Comparison of ENCODE assay signal across 9 cellular contexts in genomic region chr1:201348211-201348566, GRCh38. TPM values are rescaled to one million over a fixed set of nuclear protein-coding genes. Genes with fewer than 3 reads are reported as not detected.
A peak's percentile ranks its signal among the peaks of the same experiment; 100 is the strongest.
DNase-seq lines count a peak whose midpoint lies in the region; ATAC-seq and TF ChIP-seq lines count a peak whose summit lies in the region.
"Had no signal": no experiment of that assay in that cellular context is flagged by ENCODE, and none has a peak within 500 bp of the region (broad histone marks: within the 10 kb centered on the region; RNA-seq: fewer than 3 reads in every experiment).

No MANE protein-coding gene starts in this region.

- H3K4me2 ChIP-seq in OCI-LY7 (ENCODE audit: low read length), result no peak overlapping the region

- no peaks in the 10 kb centered on the region for H3K79me2 ChIP-seq in OCI-LY7 (ENCODE audit: insufficient read depth, low read depth, low read length)

- peaks cover 7% of the 10 kb centered on the region for H3K4me1 Mint-ChIP-seq in chondrocyte (ENCODE audit: low read depth)
- no peaks in the 10 kb centered on the region for H3K4me1 Mint-ChIP-seq in CD4-positive, alpha-beta T cell (ENCODE audit: low read depth)

- H3K36me3 ChIP-seq in OCI-LY7 (ENCODE audit: insufficient read depth, low read length), result no peaks in the 10 kb centered on the region
- no peaks in the 10 kb centered on the region for H3K36me3 ChIP-seq in lung (ENCODE audit: control insufficient read depth in 2 of 2, insufficient read depth in 2 of 2, low read length in 2 of 2)
- no peaks in the 10 kb centered on the region for H3K36me3 ChIP-seq in sigmoid colon

- H3K27ac ChIP-seq in OCI-LY7 (ENCODE audit: low read depth, low read length, poor library complexity, severe bottlenecking), result no peak overlapping the region
- no peak overlapping the region for H3K27ac ChIP-seq in lung (ENCODE audit: low read depth in 1 of 2, low read length in 1 of 2)
- H3K27ac ChIP-seq in sigmoid colon, result no peak overlapping the region
- no peak overlapping the region for H3K27ac ChIP-seq in CD4-positive, alpha-beta T cell (ENCODE audit: low read depth, low read length)

- ATAC-seq in HG03342 (IDR thresholded peaks at IDR 0.05; ENCODE audit: unreplicated experiment) (peak; percentile 44), lung (ENCODE audit: insufficient read depth, low FRiP score) (no peak), HG02840 (IDR thresholded peaks at IDR 0.05; ENCODE audit: low FRiP score, unreplicated experiment) (no peak)
- ATAC-seq in CD4-positive, alpha-beta T cell (ENCODE audit: poor library complexity), result no peak

- H3K4me1 ChIP-seq in OCI-LY7 (ENCODE audit: insufficient read depth, low read length, poor library complexity, severe bottlenecking), result no peaks in the 10 kb centered on the region
- no peaks in the 10 kb centered on the region for H3K4me1 ChIP-seq in lung (ENCODE audit: control insufficient read depth in 2 of 2, insufficient read depth in 2 of 2, low read length in 2 of 2)
- no peaks in the 10 kb centered on the region for H3K4me1 ChIP-seq in sigmoid colon

- peak; percentile 80 for DNase-seq in ELF-1 (ENCODE audit: low read depth, low spot score)
- peak; percentile 49 for DNase-seq in OCI-LY7 (ENCODE audit: low spot score)
- DNase-seq in chondrocyte (ENCODE audit: low spot score), result peak; percentile 59
- no peak for DNase-seq in lung (ENCODE audit: low spot score)
- no peak for DNase-seq in sigmoid colon
- DNase-seq in CD4-positive, alpha-beta T cell, result no peak

- no peaks in the 10 kb centered on the region for H3K9me2 ChIP-seq in OCI-LY7 (ENCODE audit: insufficient read depth, low read length)

- H3K27ac Mint-ChIP-seq in chondrocyte (ENCODE audit: unreplicated experiment), result no peak overlapping the region
- H3K27ac Mint-ChIP-seq in CD4-positive, alpha-beta T cell, result no peak overlapping the region

- intact Hi-C loops in OCI-LY7 (cut with micrococcal nuclease; ENCODE audit: unreplicated experiment), result no loop called here
- intact Hi-C loops in sigmoid colon (cut with DNase I), result no loop called here
- intact Hi-C loops in CD4-positive, alpha-beta T cell (cut with DNase I, micrococcal nuclease), result no loop called here

- H3K9me3 Mint-ChIP-seq in chondrocyte (ENCODE audit: low read depth), result no peaks in the 10 kb centered on the region
- H3K9me3 Mint-ChIP-seq in CD4-positive, alpha-beta T cell, result no peaks in the 10 kb centered on the region

- CTCF ChIA-PET in OCI-LY7 (lab: Charles Lee; ENCODE audit: unreplicated experiment), result no interaction called here
- CTCF ChIA-PET in CD4-positive, alpha-beta T cell (lab: Charles Lee), result interaction anchor here (1.0 kb wide), 1 partner anchor 11 kb away, joined by 3 read pairs; no protein-coding TSS in a partner anchor

- no peaks in the 10 kb centered on the region for H4K20me1 ChIP-seq in OCI-LY7 (ENCODE audit: insufficient read depth, low read length)

- H3K4me3 ChIP-seq in OCI-LY7 (ENCODE audit: low read depth, low read length, poor library complexity, severe bottlenecking) (no peak overlapping the region), lung (no peak overlapping the region), sigmoid colon (no peak overlapping the region)

- peaks cover 3% of the 10 kb centered on the region for H3K36me3 Mint-ChIP-seq in chondrocyte (ENCODE audit: low read depth)
- H3K36me3 Mint-ChIP-seq in CD4-positive, alpha-beta T cell (ENCODE audit: low read depth), result no peaks in the 10 kb centered on the region

- POLR2A ChIA-PET in OCI-LY7 (lab: Charles Lee), result no interaction called here
- POLR2A ChIA-PET in CD4-positive, alpha-beta T cell (lab: Charles Lee), result no interaction called here

- H3K9me3 ChIP-seq in OCI-LY7 (ENCODE audit: low read length) (no peaks in the 10 kb centered on the region), lung (ENCODE audit: control insufficient read depth in 2 of 2, insufficient read depth in 1 of 2, low read length in 1 of 2) (no peaks in the 10 kb centered on the region), sigmoid colon (no peaks in the 10 kb centered on the region)
- H3K9me3 ChIP-seq in CD4-positive, alpha-beta T cell (ENCODE audit: control insufficient read depth, low read length), result no peaks in the 10 kb centered on the region

- 19 to 25% methylated on average over 6 of the region's 6 CpGs for WGBS in lung, 2 donors
- WGBS in sigmoid colon, 2 donors, result 13 to 25% methylated on average over 6 of the region's 6 CpGs

- H3K4me3 Mint-ChIP-seq in chondrocyte (ENCODE audit: unreplicated experiment), result no peak overlapping the region
- no peak overlapping the region for H3K4me3 Mint-ChIP-seq in CD4-positive, alpha-beta T cell

- H3K27me3 Mint-ChIP-seq in chondrocyte (ENCODE audit: low read depth), result peaks cover 14% of the 10 kb centered on the region
- peaks cover 39% of the 10 kb centered on the region for H3K27me3 Mint-ChIP-seq in CD4-positive, alpha-beta T cell

- TF ChIP-seq EP300 in sigmoid colon (IDR thresholded peaks at IDR 0.05), result no peak

- TF ChIP-seq POLR2A in sigmoid colon (IDR thresholded peaks at IDR 0.05), result no peak

- no TSS peak for BruUV-seq in OCI-LY7 (replicated peaks; lab: Mats Ljungman, UMichigan)

- TF ChIP-seq CTCF in OCI-LY7 (conservative IDR thresholded peaks at IDR 0.05; ENCODE audit: low read length) (peak; percentile 78), chondrocyte (IDR thresholded peaks at IDR 0.05) (peak; percentile 78), lung (IDR thresholded peaks at IDR 0.05; ENCODE audit: control extremely low read depth, extremely low read depth) (peak; percentile 13), sigmoid colon (IDR thresholded peaks at IDR 0.05) (peak in 2 of 4 experiments; percentile 24 to 42)
- TF ChIP-seq CTCF in CD4-positive, alpha-beta T cell (IDR thresholded peaks at IDR 0.05), result no peak

- H3K27me3 ChIP-seq in lung (ENCODE audit: control insufficient read depth, insufficient read depth) (no peaks in the 10 kb centered on the region), sigmoid colon (peaks cover 0 to 10% (median 0%) of the 10 kb centered on the region in 3 donors)
- H3K27me3 ChIP-seq in CD4-positive, alpha-beta T cell (ENCODE audit: control insufficient read depth, insufficient read depth, low read length), result peaks cover 17% of the 10 kb centered on the region

- no peak overlapping the region for H2AFZ ChIP-seq in OCI-LY7 (ENCODE audit: low read length)

RNA-seq across cellular contexts. Expression of gene TNNT2, which starts 29.3 kb away (rescaled TPM):
- total RNA-seq in OCI-LY7 (2014; rRNA removed; shearing (Covaris generic)), result not detected in 2 replicates
- not detected in 2 replicates for total RNA-seq in OCI-LY7 (2022)
- 20.3 to 21.6 TPM (median 21.2 TPM) in 3 replicates for total RNA-seq in chondrocyte
- total RNA-seq in lung, result 1 to 10 TPM; 2.0 to 6.8 TPM
- polyA plus RNA-seq in lung, result 10 to 100 TPM in 1 of 2 donors, 1 to 10 TPM in 1; 4.0 to 10.4 TPM
- under 1 TPM in 1 of 4 donors, not detected in 3; 0.81 TPM for total RNA-seq in sigmoid colon
- polyA plus RNA-seq in sigmoid colon, result 10 to 100 TPM in 1 of 3 donors, 1 to 10 TPM in 2; 3.1 to 34.9 (median 4.8) TPM
- total RNA-seq in CD4-positive, alpha-beta T cell, result not detected
- total RNA-seq: pulmonary artery endothelial cell had no signal

RNA-seq across cellular contexts. Expression of gene LAD1, which starts 50.9 kb away (rescaled TPM):
- not detected in 2 replicates for total RNA-seq in OCI-LY7 (2014; rRNA removed; shearing (Covaris generic))
- total RNA-seq in OCI-LY7 (2022) (not detected in 2 replicates), chondrocyte (0.17 to 0.34 TPM in 2 of 3 replicates, not detected in the other), lung (10 to 100 TPM; 17.8 to 37.8 TPM), sigmoid colon (not detected)
- polyA plus RNA-seq in lung (10 to 100 TPM; 39.6 to 63.8 TPM), sigmoid colon (100 to 1,000 TPM in 2 of 3 donors, 10 to 100 TPM in 1; 63.7 to 151 (median 102) TPM)
- total RNA-seq in CD4-positive, alpha-beta T cell, result not detected
- total RNA-seq: pulmonary artery endothelial cell had no signal

Comparison
In these comparisons a context has a peak if more than half of its experiments do, and no peak if none do; other contexts are left out.
1. DNase-seq: peak in ELF-1 (single experiment), OCI-LY7 (single experiment) and chondrocyte (single experiment); none in lung (single experiment), sigmoid colon (single experiment) and CD4-positive, alpha-beta T cell (0 of 10).
2. RNA of gene LAD1, which starts 50.9 kb away (total RNA-seq): 17.8 to 37.8 TPM in lung; not detected in OCI-LY7, 0.17 to 0.34 TPM in chondrocyte, not detected in sigmoid colon and not detected in CD4-positive, alpha-beta T cell; every median in the first group is over 10 times any median in the second.